8 cellular contexts compared by ENCODE assay signal in the genomic region with DNA sequence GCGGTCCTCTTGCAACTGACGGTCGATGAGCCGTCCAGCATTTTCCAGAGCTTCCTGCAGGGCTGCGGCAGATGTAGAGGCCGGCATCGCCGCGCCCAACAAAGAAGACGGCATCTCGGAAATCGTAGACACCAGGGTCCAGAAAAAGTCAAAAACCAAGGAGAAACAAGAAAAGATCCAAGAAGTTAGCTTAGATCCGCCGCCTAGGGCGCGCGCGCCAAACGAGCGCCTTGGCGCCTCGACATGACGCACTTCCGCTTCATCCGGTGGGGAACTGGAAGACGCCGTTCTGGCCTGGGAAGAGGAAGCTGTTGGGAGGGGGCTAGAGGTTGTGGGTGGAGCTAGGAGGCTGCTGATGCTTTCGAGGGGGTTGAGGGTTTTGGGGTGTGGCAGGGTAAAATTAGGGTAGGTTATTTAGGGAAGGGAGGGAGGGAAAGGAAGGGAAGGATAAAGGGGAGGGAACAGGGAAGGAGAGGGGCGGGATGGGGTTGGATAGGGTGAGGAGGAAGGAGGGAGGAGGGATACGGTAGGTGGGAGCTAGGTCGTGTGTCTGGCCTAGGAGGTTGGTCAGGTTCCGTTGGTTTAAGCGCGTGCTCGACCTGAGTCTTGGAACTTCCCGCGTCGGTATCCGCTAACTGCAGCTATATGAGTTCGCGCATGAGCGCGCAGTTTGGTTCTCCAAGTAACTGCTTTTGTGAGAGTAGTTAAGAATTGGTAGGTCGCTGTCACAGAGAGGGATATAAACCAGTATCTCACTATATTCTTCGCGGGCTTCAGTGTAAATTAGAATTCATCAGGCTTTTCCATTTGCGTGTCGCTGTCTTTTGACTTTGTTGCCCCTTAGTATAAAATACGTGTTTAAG. TPM values are rescaled to one million over a fixed set of nuclear protein-coding genes. Genes with fewer than 3 reads are reported as not detected.
A peak's percentile ranks its signal among the peaks of the same experiment; 100 is the strongest.
DNase-seq lines count a peak whose midpoint lies in the region; ATAC-seq, FAIRE-seq and TF ChIP-seq lines count a peak whose summit lies in the region.

A gene (minus strand): TSS at position 243 of the 863 bp plus-strand sequence. CDS start 129 bp downstream, at position 114.

- peaks cover 5% of the 10 kb centered on the region for H3K36me3 Mint-ChIP-seq in T-cell

- no peaks in the 10 kb centered on the region for H3K9me3 ChIP-seq in heart left ventricle
- no peaks in the 10 kb centered on the region for H3K9me3 ChIP-seq in upper lobe of left lung

- H3K27ac ChIP-seq in adipose tissue (ENCODE audit: low read depth, low read length) = peak within 1 kb of the TSS; percentile 70
- peak within 1 kb of the TSS; percentile 11 to 92 (median 82) for H3K27ac ChIP-seq in heart left ventricle
- peak within 1 kb of the TSS; percentile 83 to 90 (median 86) for H3K27ac ChIP-seq in upper lobe of left lung

- CTCF ChIA-PET in T-cell (lab: Charles Lee) = interaction anchor here (0.5 to 2.7 kb wide), 6 partner anchors 8 to 1071 kb away, joined by 3 to 28 read pairs (median 4); a partner anchor contains a TSS

- H3K36me3 ChIP-seq in heart left ventricle (peaks cover 0 to 6% (median 0%) of the 10 kb centered on the region in 9 donors), upper lobe of left lung (no peaks in the 10 kb centered on the region)

- H3K27me3 Mint-ChIP-seq in T-cell = no peaks in the 10 kb centered on the region

- intact Hi-C loops in heart left ventricle (cut with DNase I) (loop anchor here in 3 of 10 donors (1.0 to 5.0 kb wide), 4 partner anchors 8 to 1219 kb away; a partner anchor contains a TSS), posterior cingulate gyrus (cut with DNase I) (loop anchor here (1.0 kb wide), 1 partner anchor 8 kb away; a partner anchor contains a TSS)

- no peaks in the 10 kb centered on the region for H3K9me3 Mint-ChIP-seq in T-cell

- peak; percentile 92 for ATAC-seq in HG02840 (IDR thresholded peaks at IDR 0.05; ENCODE audit: low FRiP score, unreplicated experiment)
- peak; percentile 92 to 95 (median 92) for ATAC-seq in T-cell (replicated peaks in 1 of 4)
- peak; percentile 99 for ATAC-seq in heart left ventricle
- peak; percentile 98 to 99 for ATAC-seq in upper lobe of left lung (ENCODE audit: low FRiP score in 2 of 2)

- H3K4me3 Mint-ChIP-seq in T-cell = peak within 1 kb of the TSS; percentile 97 to 99 (median 98)

- H3K4me1 ChIP-seq in heart left ventricle = peaks cover 10 to 30% (median 24%) of the 10 kb centered on the region in 12 donors
- H3K4me1 ChIP-seq in upper lobe of left lung = peaks cover 22 to 41% (median 25%) of the 10 kb centered on the region in 4 donors

- WGBS in adipose tissue, 3 donors = 1 to 2% (median 1%) methylated on average over 49 of the region's 49 CpGs
- 1 to 2% (median 1%) methylated on average over 49 of the region's 49 CpGs for WGBS in heart left ventricle, 4 donors
- WGBS in upper lobe of left lung, 2 donors = 2% methylated on average over 49 of the region's 49 CpGs

- H3K27ac Mint-ChIP-seq in T-cell = peak within 1 kb of the TSS; percentile 94 to 96

- POLR2A ChIA-PET in T-cell (lab: Charles Lee) = interaction anchor here (0.5 to 1.5 kb wide), 10 partner anchors 8 to 1210 kb away, joined by 3 to 23 read pairs (median 4); a partner anchor contains a TSS

- H3K27me3 ChIP-seq in heart left ventricle (no peaks in the 10 kb centered on the region), upper lobe of left lung (no peaks in the 10 kb centered on the region)

- DNase-seq in GM12891 (ENCODE audit: insufficient read length, low spot score) (peak; percentile 75), NCI-H1436 treated with DMSO at 0.1 percent for 48 hours (lab: John Stamatoyannopoulos, UW) (peak; percentile 80), T-cell (peak; percentile 72 to 93 (median 86)), heart left ventricle (peak; percentile 93 to 95 (median 93)), posterior cingulate gyrus (peak; percentile 88 to 99 (median 92)), upper lobe of left lung (peak; percentile 92 to 96)

- H3K4me3 ChIP-seq in heart left ventricle = peak within 1 kb of the TSS; percentile 57 to 94 (median 85)
- H3K4me3 ChIP-seq in upper lobe of left lung = peak within 1 kb of the TSS; percentile 90 to 97 (median 94)

- TF ChIP-seq EP300 in upper lobe of left lung (IDR thresholded peaks at IDR 0.05) = no peak

- TF ChIP-seq CTCF in heart left ventricle (IDR thresholded peaks at IDR 0.05) (no peak), upper lobe of left lung (IDR thresholded peaks at IDR 0.05) (peak in 1 of 6 experiments; percentile 41)

- peak; percentile 98 for FAIRE-seq in GM12891 (lab: Jason Lieb, UNC)

- H3K4me1 Mint-ChIP-seq in T-cell = peaks cover 35 to 44% (median 40%) of the 10 kb centered on the region in 3 donors

- TF ChIP-seq POLR2A in GM12891 (IDR thresholded peaks at IDR 0.05; ENCODE audit: low read depth, low read length) (peak; percentile 94), heart left ventricle (IDR thresholded peaks at IDR 0.05) (peak in 1 of 2 donors; percentile 63), upper lobe of left lung (IDR thresholded peaks at IDR 0.05) (peak in 3 of 4 donors; percentile 13 to 72 (median 38))

TF ChIP-seq in GM12891, 5 proteins besides CTCF, POLR2A, EP300 and RAD21:
- peak; percentile 84 for TF ChIP-seq SPI1 (IDR thresholded peaks at IDR 0.05; ENCODE audit: low read depth, low read length)
- TF ChIP-seq PAX5 (IDR thresholded peaks at IDR 0.05; ENCODE audit: insufficient read depth, low read length, severe bottlenecking) = peak; percentile 23
- no peak; the same call in 1 of the 2 replicates for TF ChIP-seq POU2F2 (IDR thresholded peaks at IDR 0.05; ENCODE audit: low read depth, low read length)
- peak; percentile 93 for TF ChIP-seq POLR2AphosphoS5 (IDR thresholded peaks at IDR 0.05; ENCODE audit: low read depth, low read length)
- TF ChIP-seq TAF1 (IDR thresholded peaks at IDR 0.05; ENCODE audit: low read depth, low read length) = peak; percentile 85

RNA-seq across cellular contexts. Expression of the gene that starts here (rescaled TPM):
- 14.3 TPM for polyA plus RNA-seq in GM12891 (2012; ENCODE audit: low read depth, missing spikeins)
- 10 to 100 TPM; 23.9 to 28.0 (median 25.7) TPM for total RNA-seq in T-cell
- 1 to 10 TPM; 2.0 to 5.0 (median 2.6) TPM for polyA plus RNA-seq in adipose tissue
- total RNA-seq in heart left ventricle = 10 to 100 TPM in 7 of 9 donors, 1 to 10 TPM in 2; 9.7 to 17.4 (median 12.4) TPM
- polyA plus RNA-seq in heart left ventricle = 1 to 10 TPM; 2.0 to 7.2 TPM
- 10 to 100 TPM in 5 of 6 donors, 1 to 10 TPM in 1; 6.1 to 25.5 (median 17.4) TPM for total RNA-seq in upper lobe of left lung

Comparison
In these comparisons a context has a peak if more than half of its experiments do, and no peak if none do; other contexts are left out.
1. Peak in every context shown above with its lines: DNase-seq, ATAC-seq, H3K4me3 ChIP-seq and H3K27ac ChIP-seq.